In the genomic region with DNA sequence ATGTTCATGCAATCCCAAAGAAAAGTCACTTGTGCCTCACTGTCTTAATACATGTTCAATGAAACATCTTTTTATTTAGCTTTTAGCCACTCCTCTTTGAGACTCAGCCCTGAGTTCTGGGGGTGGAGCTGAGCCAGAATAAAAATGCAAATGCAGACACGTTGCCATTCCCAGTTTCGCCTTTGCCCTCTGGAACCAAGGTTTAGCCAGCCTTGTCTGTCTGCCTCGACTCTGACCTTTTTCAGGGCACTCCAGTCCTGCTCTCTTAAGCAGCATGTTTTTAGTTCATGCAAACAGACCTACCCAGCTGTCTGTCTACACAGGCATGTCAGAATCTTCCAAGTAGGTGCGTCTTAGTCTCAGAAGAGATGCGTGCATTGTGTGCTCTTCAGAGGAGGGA, we compare ENCODE assay signal across 23 cellular contexts.
"Had no signal": no experiment of that assay in that cellular context is flagged by ENCODE, and none has a peak within 500 bp of the region (broad histone marks: within the 10 kb centered on the region; RNA-seq: fewer than 3 reads in every experiment).

No MANE protein-coding gene starts in this region.

- H3K36me3 Mint-ChIP-seq: immature natural killer cell; natural killer cell treated with Interleukin-12 subunit alpha and Interleukin-12 subunit beta and Interleukin-15 and Interleukin-18, amount 100 ng/mL, for 72 hours had no signal

- H3K4me3 Mint-ChIP-seq: effector memory CD8-positive, alpha-beta T cell; immature natural killer cell; natural killer cell treated with Interleukin-12 subunit alpha and Interleukin-12 subunit beta and Interleukin-15 and Interleukin-18, amount 100 ng/mL, for 72 hours had no signal

- H3K4me3 ChIP-seq: dorsolateral prefrontal cortex, esophagus muscularis mucosa, gastroesophageal sphincter, left ventricle myocardium inferior, lung, psoas muscle, stomach had no signal

- H3K27me3 ChIP-seq: dorsolateral prefrontal cortex, esophagus muscularis mucosa, gastroesophageal sphincter, neutrophil, stomach had no signal

- H3K9me3 Mint-ChIP-seq: effector memory CD8-positive, alpha-beta T cell; immature natural killer cell; natural killer cell treated with Interleukin-12 subunit alpha and Interleukin-12 subunit beta and Interleukin-15 and Interleukin-18, amount 100 ng/mL, for 72 hours had no signal

- H3K9me3 ChIP-seq: esophagus muscularis mucosa, gastroesophageal sphincter, left ventricle myocardium inferior, neutrophil, psoas muscle, stomach had no signal

- DNase-seq: cortex of kidney; dorsolateral prefrontal cortex; effector memory CD8-positive, alpha-beta T cell; glutamatergic neuron; immature natural killer cell; left ventricle myocardium inferior; mesenchymal stem cell; midbrain; psoas muscle; retina; stimulated activated CD4-positive, alpha-beta T cell treated with anti-CD3 and anti-CD28 coated beads, Interleukin-2, amount 100 ng/mL, for 24 hours; stimulated activated CD4-positive, alpha-beta T cell treated with anti-CD3 and anti-CD28 coated beads, Interleukin-4, amount 100 ng/mL, for 4 hours; stimulated activated naive CD4-positive, alpha-beta T cell; stomach; substantia nigra; trophoblast cell had no signal

- H3K27ac ChIP-seq: dorsolateral prefrontal cortex, epithelial cell of prostate, esophagus muscularis mucosa, gastroesophageal sphincter, left ventricle myocardium inferior, neutrophil, psoas muscle, stomach had no signal

- H3K4me1 ChIP-seq: left ventricle myocardium inferior, psoas muscle, stomach had no signal

- H3K27ac Mint-ChIP-seq: effector memory CD8-positive, alpha-beta T cell; immature natural killer cell; natural killer cell treated with Interleukin-12 subunit alpha and Interleukin-12 subunit beta and Interleukin-15 and Interleukin-18, amount 100 ng/mL, for 72 hours had no signal

- ATAC-seq: effector memory CD8-positive, alpha-beta T cell; gastroesophageal sphincter; natural killer cell treated with Interleukin-12 subunit alpha and Interleukin-12 subunit beta and Interleukin-15 and Interleukin-18, amount 100 ng/mL, for 72 hours; psoas muscle; sciatic nerve had no signal

- H3K36me3 ChIP-seq: esophagus muscularis mucosa, gastroesophageal sphincter, left ventricle myocardium inferior, neutrophil, stomach had no signal

- H3K4me1 Mint-ChIP-seq: immature natural killer cell had no signal
